19 cellular contexts compared by ENCODE assay signal in the genomic region with DNA sequence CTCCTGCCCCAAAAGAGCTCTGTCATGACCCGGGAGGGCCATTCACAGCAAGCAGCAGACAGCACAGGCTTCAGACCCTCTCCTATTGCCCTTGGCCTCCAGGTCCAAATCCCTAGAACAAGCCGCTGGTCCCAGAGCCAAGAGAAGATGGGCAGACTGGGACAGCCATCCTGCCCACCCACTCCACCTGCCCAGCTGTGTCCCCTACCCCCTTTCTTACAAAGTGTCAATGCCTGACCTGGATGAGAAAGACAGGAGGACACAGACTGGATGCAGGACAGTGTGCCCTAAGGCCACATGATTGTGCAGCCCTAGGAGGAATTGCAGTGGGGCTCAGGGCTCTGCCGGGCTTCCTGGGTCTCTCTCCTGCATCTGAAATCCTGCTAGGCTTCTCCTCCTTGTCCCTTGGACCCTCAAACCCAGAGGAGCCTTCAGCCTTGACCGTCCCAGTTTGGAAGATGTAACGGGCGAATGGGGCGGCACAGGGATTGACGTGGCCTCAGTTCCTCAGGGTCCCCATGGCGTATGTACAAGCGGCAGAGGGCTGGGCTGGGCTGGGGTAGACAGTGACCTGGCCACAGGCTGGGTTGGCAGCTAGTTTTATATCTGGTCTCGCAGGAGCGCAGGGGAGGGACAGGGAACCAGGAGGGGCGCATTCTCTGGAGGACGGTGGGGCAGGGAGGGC. TPM values are rescaled to one million over a fixed set of nuclear protein-coding genes. Genes with fewer than 3 reads are reported as not detected.
DNase-seq lines count a peak whose midpoint lies in the region; TF ChIP-seq lines count a peak whose summit lies in the region.
"Had no signal": no experiment of that assay in that cellular context is flagged by ENCODE, and none has a peak within 500 bp of the region (broad histone marks: within the 10 kb centered on the region; RNA-seq: fewer than 3 reads in every experiment).

No MANE protein-coding gene starts in this region.

- no peak for TF ChIP-seq CTCF in dorsolateral prefrontal cortex (IDR thresholded peaks at IDR 0.05 in 54 of 56, conservative IDR thresholded peaks at IDR 0.05 in 2 of 56; ENCODE audit: low read depth in 1 of 56, partially characterized antibody in 56 of 56)
- TF ChIP-seq CTCF in mesothelial cell of epicardium (IDR thresholded peaks at IDR 0.05; ENCODE audit: unreplicated experiment) = no peak
- TF ChIP-seq CTCF in thyroid gland (IDR thresholded peaks at IDR 0.05) = no peak
- TF ChIP-seq CTCF in nephron progenitor cell (IDR thresholded peaks at IDR 0.05) = no peak

- H3K9me2 ChIP-seq in Karpas-422 (replicated peaks; ENCODE audit: insufficient read depth, low read length) = no peaks in the 10 kb centered on the region

- peak overlapping the region; percentile 66 for H3K4me2 ChIP-seq in Karpas-422 (ENCODE audit: low read depth, low read length, poor library complexity, severe bottlenecking)

- no peak overlapping the region for H2AFZ ChIP-seq in Karpas-422 (ENCODE audit: low read length)

- DNase-seq in Karpas-422 (no peak), dorsolateral prefrontal cortex (peak in 1 of 10 donors; percentile 35), mesothelial cell of epicardium (ENCODE audit: low spot score in 2 of 2, unreplicated experiment in 2 of 2) (no peak), thyroid gland (no peak), NOMO-1 treated with dmso at 0.1 percent for 144 hours (lab: John Stamatoyannopoulos, UW; ENCODE audit: unreplicated experiment) (no peak), NCI-H524 (lab: John Stamatoyannopoulos, UW) (no peak), nephron progenitor cell (no peak)
- DNase-seq: activated CD4-positive, alpha-beta T cell treated with anti-CD3 and anti-CD28 coated beads for 48 hours; activated naive CD8-positive, alpha-beta T cell treated with anti-CD3 and anti-CD28 coated beads, Interleukin-2, amount 50 U/mL, for 24 hours; activated T-cell treated with anti-CD3 and anti-CD28 coated beads, Interleukin-2, amount 50 U/mL, for 24 hours; stimulated activated CD4-positive, alpha-beta T cell treated with anti-CD3 and anti-CD28 coated beads, Interleukin-2, amount 100 ng/mL, for 48 hours; stimulated activated CD8-positive, alpha-beta memory T cell treated with anti-CD3 and anti-CD28 coated beads, Interleukin-4, amount 100 ng/mL, for 48 hours; T-helper 2 cell had no signal

- H3K9me3 Mint-ChIP-seq in mesothelial cell of epicardium (no peaks in the 10 kb centered on the region), nephron progenitor cell (no peaks in the 10 kb centered on the region)
- H3K9me3 Mint-ChIP-seq: activated naive CD8-positive, alpha-beta T cell treated with anti-CD3 and anti-CD28 coated beads, Interleukin-2, amount 50 U/mL, for 24 hours; activated T-cell treated with anti-CD3 and anti-CD28 coated beads, Interleukin-2, amount 50 U/mL, for 24 hours had no signal

- H3K36me3 ChIP-seq in Karpas-422 (ENCODE audit: insufficient read depth, low read length) = no peaks in the 10 kb centered on the region
- H3K36me3 ChIP-seq in thyroid gland = no peaks in the 10 kb centered on the region
- H3K36me3 ChIP-seq: MG63, tibial nerve had no signal

- H3K4me3 Mint-ChIP-seq in mesothelial cell of epicardium (no peak overlapping the region), nephron progenitor cell (no peak overlapping the region)
- H3K4me3 Mint-ChIP-seq: activated naive CD8-positive, alpha-beta T cell treated with anti-CD3 and anti-CD28 coated beads, Interleukin-2, amount 50 U/mL, for 24 hours; activated T-cell treated with anti-CD3 and anti-CD28 coated beads, Interleukin-2, amount 50 U/mL, for 24 hours; B cell had no signal

- H3K27ac ChIP-seq in Karpas-422 (ENCODE audit: low read length) (peak overlapping the region; percentile 95), dorsolateral prefrontal cortex (peak overlapping the region in 58 of 59 donors; percentile 1 to 95 (median 83)), thyroid gland (peak overlapping the region; percentile 84 to 88 (median 85))
- H3K27ac ChIP-seq: epithelial cell of prostate had no signal

- H3K27ac Mint-ChIP-seq in mesothelial cell of epicardium = peak overlapping the region; percentile 55
- no peak overlapping the region for H3K27ac Mint-ChIP-seq in nephron progenitor cell
- H3K27ac Mint-ChIP-seq: activated naive CD8-positive, alpha-beta T cell treated with anti-CD3 and anti-CD28 coated beads, Interleukin-2, amount 50 U/mL, for 24 hours; activated T-cell treated with anti-CD3 and anti-CD28 coated beads, Interleukin-2, amount 50 U/mL, for 24 hours; B cell had no signal

- H3K27me3 ChIP-seq in Karpas-422 (ENCODE audit: low read length) = no peaks in the 10 kb centered on the region
- H3K27me3 ChIP-seq in dorsolateral prefrontal cortex = no peaks in the 10 kb centered on the region
- no peaks in the 10 kb centered on the region for H3K27me3 ChIP-seq in thyroid gland
- H3K27me3 ChIP-seq: MG63, tibial nerve had no signal

- H4K20me1 ChIP-seq in Karpas-422 (ENCODE audit: insufficient read depth, low read depth, low read length) = no peaks in the 10 kb centered on the region

- H3K4me1 ChIP-seq in Karpas-422 (ENCODE audit: low read length) (peaks cover 83% of the 10 kb centered on the region), thyroid gland (peaks cover 39 to 60% of the 10 kb centered on the region in 2 donors)

- TF ChIP-seq POLR2A in thyroid gland (IDR thresholded peaks at IDR 0.05) = no peak

- no peaks in the 10 kb centered on the region for H3K79me2 ChIP-seq in Karpas-422 (ENCODE audit: low read length)

- H3K36me3 Mint-ChIP-seq in mesothelial cell of epicardium (no peaks in the 10 kb centered on the region), nephron progenitor cell (ENCODE audit: low read depth) (no peaks in the 10 kb centered on the region)

- H3K9ac ChIP-seq in Karpas-422 (ENCODE audit: low read length) = peak overlapping the region; percentile 79

- peak overlapping the region; percentile 54 for H3K4me3 ChIP-seq in Karpas-422 (ENCODE audit: low read length)
- no peak overlapping the region for H3K4me3 ChIP-seq in dorsolateral prefrontal cortex
- H3K4me3 ChIP-seq in thyroid gland (replicated peaks in 1 of 3) = no peak overlapping the region
- H3K4me3 ChIP-seq: MG63, tibial nerve had no signal

- 90% methylated on average over 14 of the region's 14 CpGs for WGBS in thyroid gland, 2 donors

- H3K9me3 ChIP-seq in Karpas-422 (ENCODE audit: low read length) = no peaks in the 10 kb centered on the region
- no peaks in the 10 kb centered on the region for H3K9me3 ChIP-seq in thyroid gland
- H3K9me3 ChIP-seq: MG63, tibial nerve had no signal

- H3K27me3 Mint-ChIP-seq in mesothelial cell of epicardium (ENCODE audit: low read depth) (peaks cover 15% of the 10 kb centered on the region), nephron progenitor cell (ENCODE audit: low read depth, poor library complexity) (peaks cover 12% of the 10 kb centered on the region)
- H3K27me3 Mint-ChIP-seq: activated T-cell treated with anti-CD3 and anti-CD28 coated beads, Interleukin-2, amount 50 U/mL, for 24 hours had no signal

- H3K4me1 Mint-ChIP-seq in mesothelial cell of epicardium = peaks cover 46% of the 10 kb centered on the region
- peaks cover 54% of the 10 kb centered on the region for H3K4me1 Mint-ChIP-seq in nephron progenitor cell
- H3K4me1 Mint-ChIP-seq: activated naive CD8-positive, alpha-beta T cell treated with anti-CD3 and anti-CD28 coated beads, Interleukin-2, amount 50 U/mL, for 24 hours; B cell had no signal

- intact Hi-C loops in dorsolateral prefrontal cortex (cut with DNase I) (loop anchor here (2.0 to 10.0 kb wide), 6 partner anchors 32 to 305 kb away; a partner anchor contains a TSS), thyroid gland (cut with DNase I) (loop anchor here (5.0 to 10.0 kb wide), 2 partner anchors 97 to 185 kb away; a partner anchor contains a TSS)

RNA-seq across cellular contexts. Expression of a gene that starts 27.1 kb away (rescaled TPM):
- total RNA-seq in Karpas-422 (2014; rRNA removed; shearing (Covaris generic); ENCODE audit: low replicate concordance) = 5.8 and 10.2 TPM in 2 replicates
- 1 to 10 TPM; 2.4 to 8.0 (median 4.3) TPM for total RNA-seq in dorsolateral prefrontal cortex
- 5.3 to 5.7 TPM (median 5.6 TPM) in 3 replicates for total RNA-seq in mesothelial cell of epicardium
- total RNA-seq in thyroid gland = 1 to 10 TPM; 3.9 to 6.1 (median 4.1) TPM

RNA-seq across cellular contexts. Expression of a gene that starts 33.7 kb away (rescaled TPM):
- 27.4 and 49.8 TPM in 2 replicates for total RNA-seq in Karpas-422 (2014; rRNA removed; shearing (Covaris generic); ENCODE audit: low replicate concordance)
- total RNA-seq in dorsolateral prefrontal cortex = 1,000 to 10,000 TPM in 2 of 120 experiments, 100 to 1,000 TPM in 118; 390 to 1,056 (median 722) TPM
- 0.13 to 0.47 TPM (median 0.29 TPM) in 3 replicates for total RNA-seq in mesothelial cell of epicardium
- total RNA-seq in thyroid gland = 1 to 10 TPM in 1 of 4 donors, under 1 TPM in 2, not detected in 1; 0.13 to 3.0 (median 0.33) TPM
- total RNA-seq: B cell, HT1080, renal cortical epithelial cell had no signal

RNA-seq across cellular contexts. Expression of a gene that starts 41.7 kb away (rescaled TPM):
- total RNA-seq in Karpas-422 (2014; rRNA removed; shearing (Covaris generic); ENCODE audit: low replicate concordance) = 17.3 and 25.2 TPM in 2 replicates
- 10 to 100 TPM; 17.3 to 37.7 (median 25.5) TPM for total RNA-seq in dorsolateral prefrontal cortex
- 42.2 to 44.4 TPM (median 44.4 TPM) in 3 replicates for total RNA-seq in mesothelial cell of epicardium
- 10 to 100 TPM; 14.1 to 33.7 (median 16.3) TPM for total RNA-seq in thyroid gland
